ENCODE assay signal across 26 cellular contexts in the genomic region with DNA sequence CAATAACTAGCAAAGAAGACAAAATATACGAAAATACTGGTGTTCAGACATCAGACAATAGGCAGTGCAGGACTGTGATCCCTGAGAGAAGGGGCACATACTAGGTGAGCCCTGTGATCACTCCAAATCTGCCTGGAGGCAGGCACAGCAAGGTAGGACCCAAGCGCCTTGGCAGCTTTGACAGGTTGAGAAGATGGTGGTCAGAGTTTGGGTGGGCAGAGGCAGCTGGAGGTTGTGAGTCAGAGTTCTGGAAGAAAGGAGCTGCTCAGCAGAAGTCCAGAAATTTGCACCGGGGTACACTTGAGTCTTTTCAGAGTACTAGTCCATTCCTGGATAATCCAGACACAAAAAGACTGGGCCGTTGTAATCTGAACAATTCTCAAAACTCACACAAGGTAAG.
"Had no signal": no experiment of that assay in that cellular context is flagged by ENCODE, and none has a peak within 500 bp of the region (broad histone marks: within the 10 kb centered on the region; RNA-seq: fewer than 3 reads in every experiment).

No MANE protein-coding gene starts in this region.

- H3K4me1 Mint-ChIP-seq: central memory CD8-positive, alpha-beta T cell; naive thymus-derived CD4-positive, alpha-beta T cell; stimulated activated effector memory CD8-positive, alpha-beta T cell treated with anti-CD3 and anti-CD28 coated beads, Interleukin-12 subunit alpha, Interleukin-12 subunit beta, amount 100 ng/mL, for 72 hours had no signal

- H3K9me3 Mint-ChIP-seq: central memory CD8-positive, alpha-beta T cell; stimulated activated effector memory CD8-positive, alpha-beta T cell treated with anti-CD3 and anti-CD28 coated beads, Interleukin-12 subunit alpha, Interleukin-12 subunit beta, amount 100 ng/mL, for 72 hours; type B pancreatic cell had no signal

- DNase-seq: cortex of kidney; effector CD4-positive, alpha-beta T cell; foreskin fibroblast; gastrocnemius medialis; left cardiac atrium; mesenchymal stem cell; midbrain; naive thymus-derived CD4-positive, alpha-beta T cell; nephron progenitor cell; nucleus accumbens; retina; right lobe of liver; small intestine; stimulated activated CD4-positive, alpha-beta T cell treated with anti-CD3 and anti-CD28 coated beads, Interleukin-15, amount 100 ng/mL, for 24 hours; stimulated activated CD4-positive, alpha-beta T cell treated with anti-CD3 and anti-CD28 coated beads, Interleukin-4, amount 100 ng/mL, for 1 hour; stimulated activated naive CD4-positive, alpha-beta T cell treated with Interleukin-2 at 50 U/mL for 16 hours; substantia nigra; testis had no signal

- H3K4me3 ChIP-seq: gastrocnemius medialis, left lung, pancreas, right lobe of liver, testis, tibial artery had no signal

- H3K27ac Mint-ChIP-seq: naive thymus-derived CD4-positive, alpha-beta T cell; nephron progenitor cell; stimulated activated effector memory CD8-positive, alpha-beta T cell treated with anti-CD3 and anti-CD28 coated beads, Interleukin-12 subunit alpha, Interleukin-12 subunit beta, amount 100 ng/mL, for 72 hours; type B pancreatic cell had no signal

- H3K36me3 Mint-ChIP-seq: stimulated activated effector memory CD8-positive, alpha-beta T cell treated with anti-CD3 and anti-CD28 coated beads, Interleukin-12 subunit alpha, Interleukin-12 subunit beta, amount 100 ng/mL, for 72 hours had no signal

- H3K36me3 ChIP-seq: gastrocnemius medialis, left lung, pancreas, right lobe of liver, tibial artery had no signal

- H3K4me3 Mint-ChIP-seq: central memory CD8-positive, alpha-beta T cell; naive thymus-derived CD4-positive, alpha-beta T cell; nephron progenitor cell; stimulated activated effector memory CD8-positive, alpha-beta T cell treated with anti-CD3 and anti-CD28 coated beads, Interleukin-12 subunit alpha, Interleukin-12 subunit beta, amount 100 ng/mL, for 72 hours; type B pancreatic cell had no signal

- H3K27me3 ChIP-seq: pancreas, right lobe of liver, testis had no signal

- H3K27me3 Mint-ChIP-seq: type B pancreatic cell had no signal

- ATAC-seq: esophagus mucosa; gastrocnemius medialis; left cardiac atrium; left lung; naive thymus-derived CD4-positive, alpha-beta T cell; pancreas; right lobe of liver; stimulated activated effector memory CD8-positive, alpha-beta T cell treated with anti-CD3 and anti-CD28 coated beads, Interleukin-12 subunit alpha, Interleukin-12 subunit beta, amount 100 ng/mL, for 72 hours had no signal

- FAIRE-seq: pancreas, small intestine, urothelium cell line had no signal
